10 cellular contexts compared by ENCODE assay signal in the genomic region with DNA sequence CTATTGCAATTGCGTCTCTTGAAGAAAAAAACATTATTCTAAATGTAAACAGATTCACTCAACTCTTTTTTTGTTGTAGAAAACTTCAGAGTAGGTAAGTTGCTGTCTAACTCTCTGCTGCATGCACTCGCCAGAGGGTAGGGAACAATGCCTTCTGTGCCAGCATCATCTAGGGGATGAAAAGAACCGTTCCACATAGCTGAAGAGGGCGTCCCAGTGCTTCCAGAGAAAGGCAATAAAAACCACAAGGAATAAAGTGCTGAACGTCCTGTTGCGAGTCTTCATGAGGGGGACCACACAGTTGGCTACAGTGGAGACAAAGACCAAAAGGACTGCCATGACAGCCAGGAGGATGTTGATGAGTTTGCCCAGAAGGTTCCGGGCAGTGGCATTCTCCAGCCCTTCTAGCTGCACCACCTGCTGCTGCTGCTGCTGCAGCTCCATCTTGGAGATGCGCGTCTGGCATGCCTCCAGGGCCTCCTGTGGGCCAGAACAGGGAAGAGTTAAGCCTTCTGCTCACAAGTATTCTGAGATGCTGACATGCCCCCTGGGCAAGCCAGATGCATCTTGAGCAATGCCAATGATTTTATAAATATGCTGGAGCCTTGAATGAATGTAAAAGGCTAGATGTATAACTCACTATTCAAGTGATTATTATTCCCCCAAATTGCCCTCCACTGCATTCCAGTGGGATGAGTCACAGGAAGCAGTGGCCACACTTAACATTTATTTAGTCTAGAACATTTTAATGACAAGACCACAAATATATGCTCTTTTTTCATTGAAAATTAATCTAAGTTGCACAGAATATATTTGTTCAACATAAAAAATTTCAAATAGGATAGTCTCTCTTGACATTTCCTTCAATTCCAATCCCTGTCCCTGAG. TPM values are rescaled to one million over a fixed set of nuclear protein-coding genes. Genes with fewer than 3 reads are reported as not detected.
DNase-seq lines count a peak whose midpoint lies in the region; ATAC-seq and TF ChIP-seq lines count a peak whose summit lies in the region.
"Had no signal": no experiment of that assay in that cellular context is flagged by ENCODE, and none has a peak within 500 bp of the region (broad histone marks: within the 10 kb centered on the region; RNA-seq: fewer than 3 reads in every experiment).

No MANE protein-coding gene starts in this region.

- H3K9ac ChIP-seq in endodermal cell (ENCODE audit: extremely low read depth, low read length, poor library complexity, severe bottlenecking), result no peak overlapping the region

- peaks cover 18% of the 10 kb centered on the region for H3K36me3 Mint-ChIP-seq in endodermal cell (ENCODE audit: low read depth)
- H3K36me3 Mint-ChIP-seq in stimulated activated memory B cell treated with anti-CD40 and anti-IgM and Interleukin-4, amounts not matched to agents 10 μg/mL and 1 μg/mL and 100 μg/mL, for 72 hours, result peaks cover 27% of the 10 kb centered on the region

- H3K9me3 Mint-ChIP-seq in endodermal cell, result no peaks in the 10 kb centered on the region
- H3K9me3 Mint-ChIP-seq in stimulated activated memory B cell treated with anti-CD40 and anti-IgM and Interleukin-4, amounts not matched to agents 10 μg/mL and 1 μg/mL and 100 μg/mL, for 72 hours, result no peaks in the 10 kb centered on the region

- no peak overlapping the region for H3K4me3 Mint-ChIP-seq in endodermal cell
- no peak overlapping the region for H3K4me3 Mint-ChIP-seq in stimulated activated memory B cell treated with anti-CD40 and anti-IgM and Interleukin-4, amounts not matched to agents 10 μg/mL and 1 μg/mL and 100 μg/mL, for 72 hours

- peak; percentile 40 for TF ChIP-seq CTCF in endodermal cell (conservative IDR thresholded peaks at IDR 0.05)

- DNase-seq in EH (ENCODE audit: low read depth), result peak; percentile 97
- peak; percentile 20 for DNase-seq in NCI-H524 treated with DMSO at 0.1 percent for 48 hours (lab: John Stamatoyannopoulos, UW)
- DNase-seq in endodermal cell, result peak; percentile 78
- peak; percentile 13 for DNase-seq in occipital lobe (lab: John Stamatoyannopoulos, UW)
- no peak for DNase-seq in activated CD4-positive, alpha-beta T cell treated with anti-CD3 and anti-CD28 coated beads, Interleukin-2, amount 50 U/mL, for 4 hours
- DNase-seq: Peyer's patch had no signal

- peaks cover 31% of the 10 kb centered on the region for H3K4me1 Mint-ChIP-seq in endodermal cell
- H3K4me1 Mint-ChIP-seq in stimulated activated memory B cell treated with anti-CD40 and anti-IgM and Interleukin-4, amounts not matched to agents 10 μg/mL and 1 μg/mL and 100 μg/mL, for 72 hours, result peaks cover 6% of the 10 kb centered on the region

- 78 to 87% methylated on average over 7 to 9 of the region's 9 CpGs for WGBS in endodermal cell (ENCODE audit: insufficient coverage in 1 of 2, insufficient read length in 1 of 2), 2 experiments

- ATAC-seq in GM18868 (IDR thresholded peaks at IDR 0.05; ENCODE audit: unreplicated experiment) (no peak), HG03565 (IDR thresholded peaks at IDR 0.05; ENCODE audit: unreplicated experiment) (no peak)
- ATAC-seq in stimulated activated memory B cell treated with anti-CD40 and anti-IgM and Interleukin-4, amounts not matched to agents 10 μg/mL and 1 μg/mL and 100 μg/mL, for 72 hours, result no peak
- ATAC-seq: GM12878 had no signal

- no peaks in the 10 kb centered on the region for H3K27me3 Mint-ChIP-seq in endodermal cell (ENCODE audit: insufficient read depth)
- no peaks in the 10 kb centered on the region for H3K27me3 Mint-ChIP-seq in stimulated activated memory B cell treated with anti-CD40 and anti-IgM and Interleukin-4, amounts not matched to agents 10 μg/mL and 1 μg/mL and 100 μg/mL, for 72 hours

- H3K9me3 ChIP-seq in endodermal cell (ENCODE audit: control insufficient read depth, low read length), result no peaks in the 10 kb centered on the region
- H3K9me3 ChIP-seq: Peyer's patch had no signal

- peak overlapping the region; percentile 70 for H3K27ac Mint-ChIP-seq in endodermal cell
- H3K27ac Mint-ChIP-seq in stimulated activated memory B cell treated with anti-CD40 and anti-IgM and Interleukin-4, amounts not matched to agents 10 μg/mL and 1 μg/mL and 100 μg/mL, for 72 hours, result no peak overlapping the region

- H3K27me3 ChIP-seq in endodermal cell (ENCODE audit: control insufficient read depth, insufficient read depth, low read length, poor library complexity, severe bottlenecking), result no peaks in the 10 kb centered on the region
- H3K27me3 ChIP-seq: Peyer's patch had no signal

- peaks cover 20% of the 10 kb centered on the region for H3K36me3 ChIP-seq in endodermal cell (ENCODE audit: control insufficient read depth, insufficient read depth, low read length)

- H3K4me1 ChIP-seq in endodermal cell (ENCODE audit: control insufficient read depth, insufficient read depth, low read length), result no peaks in the 10 kb centered on the region

- peak overlapping the region; percentile 59 for H3K27ac ChIP-seq in endodermal cell (ENCODE audit: low read depth, low read length)
- H3K27ac ChIP-seq: Peyer's patch had no signal

- no peak overlapping the region for H3K4me3 ChIP-seq in endodermal cell (ENCODE audit: low read length)
- H3K4me3 ChIP-seq: GM12878, Peyer's patch had no signal

RNA-seq across cellular contexts. Expression of gene PLXND1, which starts 45.1 kb away (rescaled TPM):
- total RNA-seq in endodermal cell (10 to 100 TPM; 73.1 to 83.2 TPM), occipital lobe (14.3 TPM)
- polyA plus RNA-seq in endodermal cell (2013, experiment 1 of 2), result 58.8 TPM
- polyA plus RNA-seq in endodermal cell (2013, experiment 2 of 2), result 68.1 TPM

Comparison
In these comparisons a context has a peak if more than half of its experiments do, and no peak if none do; other contexts are left out.
1. DNase-seq: peak in EH (single experiment), NCI-H524 treated with DMSO at 0.1 percent for 48 hours (single experiment), endodermal cell (single experiment) and occipital lobe (single experiment); none in activated CD4-positive, alpha-beta T cell treated with anti-CD3 and anti-CD28 coated beads, Interleukin-2, amount 50 U/mL, for 4 hours (0 of 2).